8 cellular contexts compared by ENCODE assay signal in the genomic region with DNA sequence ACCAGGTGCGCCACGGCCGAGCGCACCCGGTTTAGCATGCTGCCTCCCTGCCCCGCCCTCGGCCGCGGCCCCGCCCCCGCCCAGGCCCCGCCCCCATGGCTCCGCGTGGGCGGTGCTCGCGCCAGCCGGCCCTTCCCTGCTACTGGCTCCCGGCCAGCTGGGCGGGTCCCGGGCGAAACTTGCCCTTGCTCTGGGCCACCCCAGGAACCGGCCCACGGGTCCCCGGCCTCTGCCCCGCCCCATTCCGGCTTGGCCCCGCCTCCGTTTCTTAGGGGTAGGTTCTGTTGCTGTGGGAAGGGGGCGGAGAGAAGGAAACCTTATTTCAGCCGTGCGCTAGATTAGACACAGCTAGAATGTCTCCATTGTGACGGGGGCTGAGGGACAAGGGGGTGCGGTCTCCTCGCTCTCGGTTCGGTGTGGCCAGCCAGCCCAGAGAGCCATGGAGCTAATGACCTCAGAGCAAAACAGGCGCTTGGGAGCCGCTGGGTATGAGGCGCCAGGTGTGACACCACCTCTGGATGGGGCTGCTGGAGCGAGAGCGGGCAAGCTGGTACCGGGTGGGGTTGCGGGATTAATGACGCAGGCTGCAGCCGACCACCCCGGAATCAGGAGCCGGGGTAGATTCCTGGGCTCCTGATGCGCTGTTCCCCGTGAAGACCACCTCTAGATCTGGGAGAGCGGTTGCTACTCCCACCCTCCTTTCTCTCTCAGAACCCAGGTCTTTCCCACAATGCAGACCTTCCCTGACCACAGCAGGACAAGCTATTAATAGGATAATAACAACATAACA. TPM values are rescaled to one million over a fixed set of nuclear protein-coding genes. Genes with fewer than 3 reads are reported as not detected.
A peak's percentile ranks its signal among the peaks of the same experiment; 100 is the strongest.
DNase-seq lines count a peak whose midpoint lies in the region; ATAC-seq and TF ChIP-seq lines count a peak whose summit lies in the region.

A gene with protein sequence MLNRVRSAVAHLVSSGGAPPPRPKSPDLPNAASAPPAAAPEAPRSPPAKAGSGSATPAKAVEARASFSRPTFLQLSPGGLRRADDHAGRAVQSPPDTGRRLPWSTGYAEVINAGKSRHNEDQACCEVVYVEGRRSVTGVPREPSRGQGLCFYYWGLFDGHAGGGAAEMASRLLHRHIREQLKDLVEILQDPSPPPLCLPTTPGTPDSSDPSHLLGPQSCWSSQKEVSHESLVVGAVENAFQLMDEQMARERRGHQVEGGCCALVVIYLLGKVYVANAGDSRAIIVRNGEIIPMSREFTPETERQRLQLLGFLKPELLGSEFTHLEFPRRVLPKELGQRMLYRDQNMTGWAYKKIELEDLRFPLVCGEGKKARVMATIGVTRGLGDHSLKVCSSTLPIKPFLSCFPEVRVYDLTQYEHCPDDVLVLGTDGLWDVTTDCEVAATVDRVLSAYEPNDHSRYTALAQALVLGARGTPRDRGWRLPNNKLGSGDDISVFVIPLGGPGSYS (minus strand): TSS at position 69 of the 790 bp plus-strand sequence. CDS start 31 bp downstream, at position 38.

- in situ Hi-C loops in transverse colon (cut with MboI; ENCODE audit: low pct_ligation_motif_present in 1 of 4, low pct_unique_long_range_greater_than_20kb in 1 of 4, low sequenced_read_pairs in 3 of 4) = loop anchor here in 2 of 4 donors (5.0 to 25.0 kb wide), 3 partner anchors 92 to 347 kb away; a partner anchor contains a TSS

- no peak for TF ChIP-seq EP300 in transverse colon (IDR thresholded peaks at IDR 0.05; ENCODE audit: low read depth)

- peak within 1 kb of the TSS; percentile 48 for H3K9ac ChIP-seq in adipocyte (ENCODE audit: low read length)

- 2% methylated on average over 21 of the region's 51 CpGs; no CpG with 5 or more reads in 1 of the 2 donors for WGBS in transverse colon (ENCODE audit: low coverage in 1 of 2), 2 donors

- no peaks in the 10 kb centered on the region for H3K9me3 ChIP-seq in adipocyte (ENCODE audit: control insufficient read depth, low read length)
- H3K9me3 ChIP-seq in transverse colon = no peaks in the 10 kb centered on the region

- no peak for TF ChIP-seq CTCF in GM12865 (IDR thresholded peaks at IDR 0.05; ENCODE audit: insufficient read depth, low read depth, low read length, missing control alignments)
- no peak for TF ChIP-seq CTCF in NB4 (IDR thresholded peaks at IDR 0.05; ENCODE audit: low read depth, low read length)
- TF ChIP-seq CTCF in transverse colon (IDR thresholded peaks at IDR 0.05) = no peak

- peak within 1 kb of the TSS; percentile 64 to 80 (median 72) for H3K27ac ChIP-seq in transverse colon

- DNase-seq in GM12865 (ENCODE audit: low read depth) = peak; percentile 96
- DNase-seq in NB4 (ENCODE audit: low read depth) = peak; percentile 93
- DNase-seq in T follicular helper cell (ENCODE audit: low read depth) = peak; percentile 88
- DNase-seq in adipocyte (ENCODE audit: low read depth) = peak; percentile 93
- peak; percentile 99 for DNase-seq in left cardiac atrium
- peak; percentile 99 for DNase-seq in posterior vena cava (ENCODE audit: low spot score)
- peak; percentile 100 for DNase-seq in transverse colon

- H3K4me3 ChIP-seq in GM12865 (ENCODE audit: low read depth, low read length) (peak within 1 kb of the TSS; percentile 77), NB4 (ENCODE audit: low read depth, low read length) (peak within 1 kb of the TSS; percentile 51), adipocyte (ENCODE audit: low read length) (peak within 1 kb of the TSS; percentile 85), transverse colon (peak within 1 kb of the TSS; percentile 32 to 61 (median 54))

- peaks cover 3% of the 10 kb centered on the region for H3K27me3 ChIP-seq in adipocyte (replicated peaks; ENCODE audit: control insufficient read depth, insufficient read depth, low read length)
- no peaks in the 10 kb centered on the region for H3K27me3 ChIP-seq in transverse colon

- ATAC-seq in HG02610 (IDR thresholded peaks at IDR 0.05; ENCODE audit: unreplicated experiment) = peak; percentile 73
- peak; percentile 88 to 93 for ATAC-seq in left cardiac atrium

- intact Hi-C loops in left cardiac atrium (cut with DNase I) (loop anchor here in 1 of 2 donors (1.0 to 10.0 kb wide), 4 partner anchors 89 to 959 kb away; a partner anchor contains a TSS), posterior vena cava (cut with DNase I) (loop anchor here (5.0 to 10.0 kb wide), 2 partner anchors 92 to 329 kb away; no protein-coding TSS in a partner anchor), transverse colon (cut with DNase I; ENCODE audit: low total_unique reads) (loop anchor here (5.0 to 10.0 kb wide), 2 partner anchors 87 to 359 kb away; a partner anchor contains a TSS)

- TF ChIP-seq POLR2A in NB4 (IDR thresholded peaks at IDR 0.05; ENCODE audit: extremely low read depth, insufficient read length) (no peak), transverse colon (IDR thresholded peaks at IDR 0.05) (peak; percentile 39)

- H3K36me3 ChIP-seq in adipocyte (ENCODE audit: control insufficient read depth, insufficient read depth, low read length, severe bottlenecking) (no peaks in the 10 kb centered on the region), transverse colon (no peaks in the 10 kb centered on the region)

- peaks cover 19% of the 10 kb centered on the region for H3K4me1 ChIP-seq in adipocyte (ENCODE audit: control insufficient read depth, insufficient read depth, low read length)
- H3K4me1 ChIP-seq in transverse colon = peaks cover 0 to 39% (median 27%) of the 10 kb centered on the region in 4 donors

RNA-seq across cellular contexts. Expression of the gene that starts here (rescaled TPM):
- total RNA-seq in left cardiac atrium (1 to 10 TPM; 4.9 to 5.1 TPM), posterior vena cava (1 to 10 TPM; 2.1 to 3.0 TPM), transverse colon (1 to 10 TPM in 1 of 4 donors, under 1 TPM in 1, not detected in 2; 0.68 to 1.7 TPM)

Comparison
In these comparisons a context has a peak if more than half of its experiments do, and no peak if none do; other contexts are left out.
1. Peak in every context shown above with its lines: DNase-seq, ATAC-seq, H3K4me3 ChIP-seq and H3K27ac ChIP-seq.